ENCODE assay signal across 11 cellular contexts in genomic region chr5:90421136-90421535, GRCh38. TPM values are rescaled to one million over a fixed set of nuclear protein-coding genes. Genes with fewer than 3 reads are reported as not detected.
DNase-seq lines count a peak whose midpoint lies in the region; ATAC-seq, FAIRE-seq and TF ChIP-seq lines count a peak whose summit lies in the region.
"Had no signal": no experiment of that assay in that cellular context is flagged by ENCODE, and none has a peak within 500 bp of the region (broad histone marks: within the 10 kb centered on the region; RNA-seq: fewer than 3 reads in every experiment).

No MANE protein-coding gene starts in this region.

- H4K20me1 ChIP-seq in OCI-LY7 (ENCODE audit: insufficient read depth, low read length): no peaks in the 10 kb centered on the region
- no peaks in the 10 kb centered on the region for H4K20me1 ChIP-seq in hepatocyte (ENCODE audit: insufficient read depth, poor library complexity, severe bottlenecking)

- H3K4me3 ChIP-seq in OCI-LY7 (ENCODE audit: low read depth, low read length, poor library complexity, severe bottlenecking) (no peak overlapping the region), hepatocyte (no peak overlapping the region), ascending aorta (no peak overlapping the region)

- H3K36me3 ChIP-seq in OCI-LY7 (ENCODE audit: insufficient read depth, low read length) (no peaks in the 10 kb centered on the region), hepatocyte (replicated peaks; ENCODE audit: insufficient read depth, low read depth) (no peaks in the 10 kb centered on the region), ascending aorta (no peaks in the 10 kb centered on the region)

- H3K79me2 ChIP-seq in OCI-LY7 (ENCODE audit: insufficient read depth, low read depth, low read length) (no peaks in the 10 kb centered on the region), hepatocyte (no peaks in the 10 kb centered on the region)

- H2AFZ ChIP-seq in OCI-LY7 (ENCODE audit: low read length) (no peak overlapping the region), hepatocyte (no peak overlapping the region)

- H3K9me2 ChIP-seq in OCI-LY7 (ENCODE audit: insufficient read depth, low read length): no peaks in the 10 kb centered on the region
- H3K9me2 ChIP-seq in hepatocyte (replicated peaks; ENCODE audit: insufficient read depth): no peaks in the 10 kb centered on the region

- 23% methylated on average over 4 of the region's 4 CpGs for WGBS in hepatocyte (ENCODE audit: low lambda C conversion rate, missing lambda C conversion rate)

- POLR2A ChIA-PET in OCI-LY7 (lab: Charles Lee): interaction anchor here (1.2 kb wide), 1 partner anchor 10 kb away, joined by 5 read pairs; no protein-coding TSS in a partner anchor

- DNase-seq in GM12891 (ENCODE audit: insufficient read length, low spot score) (no peak), OCI-LY7 (ENCODE audit: low spot score) (peak; percentile 19), hepatocyte (ENCODE audit: low spot score) (peak; percentile 42), ascending aorta (ENCODE audit: low spot score in 2 of 2) (no peak), NCI-H2171 (lab: John Stamatoyannopoulos, UW) (no peak), NCI-H187 (lab: John Stamatoyannopoulos, UW) (no peak)
- DNase-seq: DMS79, natural killer cell, NCI-H1092 had no signal

- no peak for TF ChIP-seq POLR2A in GM12891 (IDR thresholded peaks at IDR 0.05; ENCODE audit: low read depth, low read length)

- H3K4me1 ChIP-seq in OCI-LY7 (ENCODE audit: insufficient read depth, low read length, poor library complexity, severe bottlenecking) (no peaks in the 10 kb centered on the region), hepatocyte (ENCODE audit: insufficient read depth) (no peaks in the 10 kb centered on the region), ascending aorta (no peaks in the 10 kb centered on the region)

- H3K27me3 ChIP-seq in hepatocyte: no peaks in the 10 kb centered on the region
- H3K27me3 ChIP-seq in ascending aorta: no peaks in the 10 kb centered on the region

- no TSS peak for BruUV-seq in OCI-LY7 (replicated peaks; lab: Mats Ljungman, UMichigan)

- H3K4me2 ChIP-seq in OCI-LY7 (ENCODE audit: low read length) (no peak overlapping the region), hepatocyte (no peak overlapping the region)

- TF ChIP-seq CTCF in 22Rv1 (IDR thresholded peaks at IDR 0.05): peak; percentile 66
- TF ChIP-seq CTCF in OCI-LY7 (conservative IDR thresholded peaks at IDR 0.05; ENCODE audit: low read length): peak; percentile 61
- peak; percentile 22 for TF ChIP-seq CTCF in hepatocyte (IDR thresholded peaks at IDR 0.05; ENCODE audit: poor library complexity)
- no peak for TF ChIP-seq CTCF in ascending aorta (IDR thresholded peaks at IDR 0.05)

- ATAC-seq in HG03469 (IDR thresholded peaks at IDR 0.05; ENCODE audit: unreplicated experiment): no peak
- ATAC-seq: natural killer cell had no signal

- H3K9me3 ChIP-seq in OCI-LY7 (ENCODE audit: low read length) (no peaks in the 10 kb centered on the region), hepatocyte (ENCODE audit: low read depth) (no peaks in the 10 kb centered on the region), ascending aorta (no peaks in the 10 kb centered on the region)

- no peak overlapping the region for H3K27ac ChIP-seq in 22Rv1
- H3K27ac ChIP-seq in OCI-LY7 (ENCODE audit: low read depth, low read length, poor library complexity, severe bottlenecking): no peak overlapping the region
- H3K27ac ChIP-seq in hepatocyte: no peak overlapping the region
- H3K27ac ChIP-seq in ascending aorta: no peak overlapping the region

- CTCF ChIA-PET in OCI-LY7 (lab: Charles Lee; ENCODE audit: unreplicated experiment): no interaction called here

- intact Hi-C loops in OCI-LY7 (cut with micrococcal nuclease; ENCODE audit: unreplicated experiment): loop anchor here (1.0 kb wide), 1 partner anchor 9 kb away; no protein-coding TSS in a partner anchor
- intact Hi-C loops in ascending aorta (cut with DNase I): no loop called here

- FAIRE-seq in GM12891 (lab: Jason Lieb, UNC): peak; percentile 23

TF ChIP-seq in GM12891, 5 proteins besides CTCF, POLR2A, EP300 and RAD21:
- no peak for TF ChIP-seq POLR2AphosphoS5 (IDR thresholded peaks at IDR 0.05; ENCODE audit: low read depth, low read length)
- TF ChIP-seq SPI1 (IDR thresholded peaks at IDR 0.05; ENCODE audit: low read depth, low read length): no peak
- no peak for TF ChIP-seq POU2F2 (IDR thresholded peaks at IDR 0.05; ENCODE audit: low read depth, low read length)
- TF ChIP-seq PAX5 (IDR thresholded peaks at IDR 0.05; ENCODE audit: insufficient read depth, low read length, severe bottlenecking): no peak
- no peak for TF ChIP-seq TAF1 (IDR thresholded peaks at IDR 0.05; ENCODE audit: low read depth, low read length)

RNA-seq across cellular contexts. Expression of gene CETN3, which starts 11.6 kb away (rescaled TPM):
- polyA plus RNA-seq in GM12891 (2012; ENCODE audit: low read depth, missing spikeins): 36.7 TPM
- 34.6 and 43.2 TPM in 2 replicates for total RNA-seq in OCI-LY7 (2014; rRNA removed; shearing (Covaris generic))
- total RNA-seq in OCI-LY7 (2022) (53.2 and 57.4 TPM in 2 replicates), hepatocyte (15.7 and 25.2 TPM in 2 replicates), ascending aorta (36.7 TPM)
- polyA plus RNA-seq in hepatocyte: 33.8 and 37.0 TPM in 2 replicates

RNA-seq across cellular contexts. Expression of gene MBLAC2, which starts 53.4 kb away (rescaled TPM):
- 2.8 TPM for polyA plus RNA-seq in GM12891 (2012; ENCODE audit: low read depth, missing spikeins)
- total RNA-seq in OCI-LY7 (2014; rRNA removed; shearing (Covaris generic)): 9.1 and 9.4 TPM in 2 replicates
- 16.3 and 17.3 TPM in 2 replicates for total RNA-seq in OCI-LY7 (2022)
- total RNA-seq in hepatocyte: 6.8 and 7.6 TPM in 2 replicates
- polyA plus RNA-seq in hepatocyte: 2.9 and 3.7 TPM in 2 replicates
- total RNA-seq in ascending aorta: 4.7 TPM

RNA-seq across cellular contexts. Expression of gene POLR3G, which starts 53.5 kb away (rescaled TPM):
- 11.8 TPM for polyA plus RNA-seq in GM12891 (2012; ENCODE audit: low read depth, missing spikeins)
- 9.9 and 14.6 TPM in 2 replicates for total RNA-seq in OCI-LY7 (2014; rRNA removed; shearing (Covaris generic))
- total RNA-seq in OCI-LY7 (2022) (12.9 and 14.2 TPM in 2 replicates), hepatocyte (0.64 and 3.5 TPM in 2 replicates), ascending aorta (1.5 TPM)
- 0.79 and 1.0 TPM in 2 replicates for polyA plus RNA-seq in hepatocyte

Comparison
In these comparisons a context has a peak if more than half of its experiments do, and no peak if none do; other contexts are left out.
1. CTCF ChIP-seq: peak in 22Rv1 (single experiment), OCI-LY7 (single experiment) and hepatocyte (single experiment); none in ascending aorta (0 of 3).
2. DNase-seq: peak in OCI-LY7 (single experiment) and hepatocyte (single experiment); none in GM12891 (single experiment), ascending aorta (0 of 2), NCI-H2171 (single experiment) and NCI-H187 (0 of 2).